ENCODE assay signal across 1 cellular context in genomic region chr17:59154721-59155438, GRCh38.
TF ChIP-seq lines count a peak whose summit lies in the region.

Gene SKA2 (minus strand): TSS chr17:59155186. CDS start chr17:59155163, 23 bp downstream.

TF ChIP-seq in HepG2, 621 proteins besides CTCF, POLR2A, EP300 and RAD21 (continued from another document and continues in another):
- peak; percentile 80; the same call in 1 of the 2 replicates for TF ChIP-seq BCL3 (CRISPR knock-in tag; IDR thresholded peaks at IDR 0.05)
- TF ChIP-seq, protein P1, sequence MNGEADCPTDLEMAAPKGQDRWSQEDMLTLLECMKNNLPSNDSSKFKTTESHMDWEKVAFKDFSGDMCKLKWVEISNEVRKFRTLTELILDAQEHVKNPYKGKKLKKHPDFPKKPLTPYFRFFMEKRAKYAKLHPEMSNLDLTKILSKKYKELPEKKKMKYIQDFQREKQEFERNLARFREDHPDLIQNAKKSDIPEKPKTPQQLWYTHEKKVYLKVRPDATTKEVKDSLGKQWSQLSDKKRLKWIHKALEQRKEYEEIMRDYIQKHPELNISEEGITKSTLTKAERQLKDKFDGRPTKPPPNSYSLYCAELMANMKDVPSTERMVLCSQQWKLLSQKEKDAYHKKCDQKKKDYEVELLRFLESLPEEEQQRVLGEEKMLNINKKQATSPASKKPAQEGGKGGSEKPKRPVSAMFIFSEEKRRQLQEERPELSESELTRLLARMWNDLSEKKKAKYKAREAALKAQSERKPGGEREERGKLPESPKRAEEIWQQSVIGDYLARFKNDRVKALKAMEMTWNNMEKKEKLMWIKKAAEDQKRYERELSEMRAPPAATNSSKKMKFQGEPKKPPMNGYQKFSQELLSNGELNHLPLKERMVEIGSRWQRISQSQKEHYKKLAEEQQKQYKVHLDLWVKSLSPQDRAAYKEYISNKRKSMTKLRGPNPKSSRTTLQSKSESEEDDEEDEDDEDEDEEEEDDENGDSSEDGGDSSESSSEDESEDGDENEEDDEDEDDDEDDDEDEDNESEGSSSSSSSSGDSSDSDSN (CRISPR knock-in tag; IDR thresholded peaks at IDR 0.05): peak; percentile 35; the same call in 1 of the 2 replicates
- peak; percentile 80 for TF ChIP-seq RBM22 (optimal IDR thresholded peaks at IDR 0.05; ENCODE audit: low read length)
- TF ChIP-seq ZNF713 (CRISPR knock-in tag; IDR thresholded peaks at IDR 0.05): no peak
- TF ChIP-seq RORA (CRISPR knock-in tag; IDR thresholded peaks at IDR 0.05): no peak
- TF ChIP-seq, protein P2, sequence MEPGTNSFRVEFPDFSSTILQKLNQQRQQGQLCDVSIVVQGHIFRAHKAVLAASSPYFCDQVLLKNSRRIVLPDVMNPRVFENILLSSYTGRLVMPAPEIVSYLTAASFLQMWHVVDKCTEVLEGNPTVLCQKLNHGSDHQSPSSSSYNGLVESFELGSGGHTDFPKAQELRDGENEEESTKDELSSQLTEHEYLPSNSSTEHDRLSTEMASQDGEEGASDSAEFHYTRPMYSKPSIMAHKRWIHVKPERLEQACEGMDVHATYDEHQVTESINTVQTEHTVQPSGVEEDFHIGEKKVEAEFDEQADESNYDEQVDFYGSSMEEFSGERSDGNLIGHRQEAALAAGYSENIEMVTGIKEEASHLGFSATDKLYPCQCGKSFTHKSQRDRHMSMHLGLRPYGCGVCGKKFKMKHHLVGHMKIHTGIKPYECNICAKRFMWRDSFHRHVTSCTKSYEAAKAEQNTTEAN (CRISPR knock-in tag; conservative IDR thresholded peaks at IDR 0.05): 0 out of 2 replicates have a peak, but pooled peaks have one; percentile 14
- no peak for TF ChIP-seq SMYD3 (CRISPR knock-in tag; IDR thresholded peaks at IDR 0.05)
- no peak; the same call in 1 of the 2 replicates for TF ChIP-seq SAFB2 (CRISPR knock-in tag; IDR thresholded peaks at IDR 0.05; ENCODE audit: borderline replicate concordance, low read depth)
- TF ChIP-seq HMGXB3 (CRISPR knock-in tag; IDR thresholded peaks at IDR 0.05; ENCODE audit: borderline replicate concordance): peak; percentile 98
- no peak for TF ChIP-seq RERE (CRISPR knock-in tag; IDR thresholded peaks at IDR 0.05; ENCODE audit: low read depth)
- TF ChIP-seq NFE2L2 (IDR thresholded peaks at IDR 0.05; ENCODE audit: low read length): no peak
- TF ChIP-seq TEAD2 (CRISPR knock-in tag; IDR thresholded peaks at IDR 0.05): 0 out of 2 replicates have a peak, but pooled peaks have one; percentile 44
- TF ChIP-seq CHCHD3 (CRISPR knock-in tag; IDR thresholded peaks at IDR 0.05): no peak
- no peak for TF ChIP-seq ZNF672 (CRISPR knock-in tag; IDR thresholded peaks at IDR 0.05)
- TF ChIP-seq FIP1L1 (IDR thresholded peaks at IDR 0.05; ENCODE audit: borderline replicate concordance, insufficient read depth, low read depth, low read length): peak; percentile 38; the same call in 1 of the 2 replicates
- TF ChIP-seq SNAPC5 (CRISPR knock-in tag; IDR thresholded peaks at IDR 0.05; ENCODE audit: borderline replicate concordance): no peak; the same call in 1 of the 2 replicates
- peak; percentile 85 for TF ChIP-seq SKI (IDR thresholded peaks at IDR 0.05; ENCODE audit: partially characterized antibody)
- TF ChIP-seq, protein P3, sequence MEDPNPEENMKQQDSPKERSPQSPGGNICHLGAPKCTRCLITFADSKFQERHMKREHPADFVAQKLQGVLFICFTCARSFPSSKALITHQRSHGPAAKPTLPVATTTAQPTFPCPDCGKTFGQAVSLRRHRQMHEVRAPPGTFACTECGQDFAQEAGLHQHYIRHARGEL (CRISPR knock-in tag; IDR thresholded peaks at IDR 0.05): no peak
- no peak for TF ChIP-seq RARG (CRISPR knock-in tag; IDR thresholded peaks at IDR 0.05; ENCODE audit: low read depth)
- no peak; the same call in 1 of the 2 replicates for TF ChIP-seq ZNF431 (CRISPR knock-in tag; IDR thresholded peaks at IDR 0.05; ENCODE audit: borderline replicate concordance, low read depth)
- no peak; the same call in 1 of the 2 replicates for TF ChIP-seq REL (CRISPR knock-in tag; conservative IDR thresholded peaks at IDR 0.05)
- 0 out of 2 replicates have a peak, but pooled peaks have one; percentile 68 for TF ChIP-seq ARNTL (CRISPR knock-in tag; IDR thresholded peaks at IDR 0.05)
- peak; percentile 40; the same call in 1 of the 2 replicates for TF ChIP-seq FOXO1 (CRISPR knock-in tag; IDR thresholded peaks at IDR 0.05)
- TF ChIP-seq, protein P4, sequence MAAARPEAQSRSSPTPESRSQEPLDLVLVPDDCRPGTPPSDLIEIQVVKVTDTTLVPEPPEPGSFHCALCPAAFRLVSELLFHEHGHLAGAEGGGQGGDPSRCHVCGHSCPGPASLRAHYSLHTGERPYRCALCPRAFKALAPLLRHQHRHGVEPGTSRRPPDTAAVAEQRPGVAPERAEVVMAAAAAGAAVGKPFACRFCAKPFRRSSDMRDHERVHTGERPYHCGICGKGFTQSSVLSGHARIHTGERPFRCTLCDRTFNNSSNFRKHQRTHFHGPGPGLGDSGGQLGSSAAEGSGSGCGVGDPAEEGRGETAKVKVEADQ (CRISPR knock-in tag; IDR thresholded peaks at IDR 0.05; ENCODE audit: borderline replicate concordance): no peak; the same call in 1 of the 2 replicates
- TF ChIP-seq, protein P5, sequence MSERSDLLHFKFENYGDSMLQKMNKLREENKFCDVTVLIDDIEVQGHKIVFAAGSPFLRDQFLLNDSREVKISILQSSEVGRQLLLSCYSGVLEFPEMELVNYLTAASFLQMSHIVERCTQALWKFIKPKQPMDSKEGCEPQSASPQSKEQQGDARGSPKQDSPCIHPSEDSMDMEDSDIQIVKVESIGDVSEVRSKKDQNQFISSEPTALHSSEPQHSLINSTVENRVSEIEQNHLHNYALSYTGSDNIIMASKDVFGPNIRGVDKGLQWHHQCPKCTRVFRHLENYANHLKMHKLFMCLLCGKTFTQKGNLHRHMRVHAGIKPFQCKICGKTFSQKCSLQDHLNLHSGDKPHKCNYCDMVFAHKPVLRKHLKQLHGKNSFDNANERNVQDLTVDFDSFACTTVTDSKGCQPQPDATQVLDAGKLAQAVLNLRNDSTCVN (CRISPR knock-in tag; IDR thresholded peaks at IDR 0.05; ENCODE audit: borderline replicate concordance): peak; percentile 37; the same call in 1 of the 2 replicates
- TF ChIP-seq FOXK1 (CRISPR knock-in tag; IDR thresholded peaks at IDR 0.05; ENCODE audit: borderline replicate concordance, low read depth): peak; percentile 75; the same call in 1 of the 2 replicates
- TF ChIP-seq, protein P6, sequence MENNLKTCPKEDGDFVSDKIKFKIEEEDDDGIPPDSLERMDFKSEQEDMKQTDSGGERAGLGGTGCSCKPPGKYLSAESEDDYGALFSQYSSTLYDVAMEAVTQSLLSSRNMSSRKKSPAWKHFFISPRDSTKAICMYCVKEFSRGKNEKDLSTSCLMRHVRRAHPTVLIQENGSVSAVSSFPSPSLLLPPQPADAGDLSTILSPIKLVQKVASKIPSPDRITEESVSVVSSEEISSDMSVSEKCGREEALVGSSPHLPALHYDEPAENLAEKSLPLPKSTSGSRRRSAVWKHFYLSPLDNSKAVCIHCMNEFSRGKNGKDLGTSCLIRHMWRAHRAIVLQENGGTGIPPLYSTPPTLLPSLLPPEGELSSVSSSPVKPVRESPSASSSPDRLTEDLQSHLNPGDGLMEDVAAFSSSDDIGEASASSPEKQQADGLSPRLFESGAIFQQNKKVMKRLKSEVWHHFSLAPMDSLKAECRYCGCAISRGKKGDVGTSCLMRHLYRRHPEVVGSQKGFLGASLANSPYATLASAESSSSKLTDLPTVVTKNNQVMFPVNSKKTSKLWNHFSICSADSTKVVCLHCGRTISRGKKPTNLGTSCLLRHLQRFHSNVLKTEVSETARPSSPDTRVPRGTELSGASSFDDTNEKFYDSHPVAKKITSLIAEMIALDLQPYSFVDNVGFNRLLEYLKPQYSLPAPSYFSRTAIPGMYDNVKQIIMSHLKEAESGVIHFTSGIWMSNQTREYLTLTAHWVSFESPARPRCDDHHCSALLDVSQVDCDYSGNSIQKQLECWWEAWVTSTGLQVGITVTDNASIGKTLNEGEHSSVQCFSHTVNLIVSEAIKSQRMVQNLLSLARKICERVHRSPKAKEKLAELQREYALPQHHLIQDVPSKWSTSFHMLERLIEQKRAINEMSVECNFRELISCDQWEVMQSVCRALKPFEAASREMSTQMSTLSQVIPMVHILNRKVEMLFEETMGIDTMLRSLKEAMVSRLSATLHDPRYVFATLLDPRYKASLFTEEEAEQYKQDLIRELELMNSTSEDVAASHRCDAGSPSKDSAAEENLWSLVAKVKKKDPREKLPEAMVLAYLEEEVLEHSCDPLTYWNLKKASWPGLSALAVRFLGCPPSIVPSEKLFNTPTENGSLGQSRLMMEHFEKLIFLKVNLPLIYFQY (CRISPR knock-in tag; IDR thresholded peaks at IDR 0.05; ENCODE audit: borderline replicate concordance): no peak
- TF ChIP-seq GATAD1 (CRISPR knock-in tag; IDR thresholded peaks at IDR 0.05): peak; percentile 92
- TF ChIP-seq CREBL2 (CRISPR knock-in tag; IDR thresholded peaks at IDR 0.05; ENCODE audit: borderline replicate concordance): 0 out of 2 replicates have a peak, but pooled peaks have one; percentile 38
- TF ChIP-seq PHF21A (CRISPR knock-in tag; IDR thresholded peaks at IDR 0.05): peak; percentile 98
- TF ChIP-seq JARID2 (CRISPR knock-in tag; IDR thresholded peaks at IDR 0.05; ENCODE audit: insufficient replicate concordance): peak; percentile 18
- TF ChIP-seq ESRRA (CRISPR knock-in tag; IDR thresholded peaks at IDR 0.05; ENCODE audit: low read depth): no peak; the same call in 1 of the 2 replicates
- peak; percentile 72; the same call in 1 of the 2 replicates for TF ChIP-seq HDAC2 (CRISPR knock-in tag; IDR thresholded peaks at IDR 0.05)
- TF ChIP-seq ZNF569 (CRISPR knock-in tag; IDR thresholded peaks at IDR 0.05; ENCODE audit: borderline replicate concordance): peak; percentile 56; the same call in 1 of the 2 replicates
- TF ChIP-seq ZFP36L2 (CRISPR knock-in tag; IDR thresholded peaks at IDR 0.05): peak; percentile 42; the same call in 1 of the 2 replicates
